Comparison of ENCODE assay signal across 12 cellular contexts in the genomic region with DNA sequence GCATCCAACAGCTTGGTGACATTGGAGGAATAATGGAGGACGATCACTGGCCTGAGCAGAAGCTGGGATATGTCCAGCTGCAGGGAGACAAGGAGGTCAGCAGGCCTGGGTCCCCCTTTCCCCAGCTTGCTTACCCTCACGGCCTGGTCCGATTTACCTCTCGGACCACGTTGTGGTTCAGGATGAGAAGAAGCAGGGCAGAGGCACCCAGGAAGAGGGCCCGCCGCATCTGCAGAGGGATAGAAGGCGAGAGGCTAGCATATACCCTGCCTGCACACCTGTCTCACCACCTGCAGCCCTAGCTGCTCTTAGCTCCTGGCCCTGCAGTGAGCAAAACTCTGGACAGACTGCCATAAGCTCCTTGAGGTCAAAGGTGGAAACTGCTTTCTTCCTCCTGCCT. TPM values are rescaled to one million over a fixed set of nuclear protein-coding genes. Genes with fewer than 3 reads are reported as not detected.
A peak's percentile ranks its signal among the peaks of the same experiment; 100 is the strongest.
DNase-seq lines count a peak whose midpoint lies in the region; ATAC-seq and TF ChIP-seq lines count a peak whose summit lies in the region.
"Had no signal": no experiment of that assay in that cellular context is flagged by ENCODE, and none has a peak within 500 bp of the region (broad histone marks: within the 10 kb centered on the region; RNA-seq: fewer than 3 reads in every experiment).

No MANE protein-coding gene starts in this region.

- no peaks in the 10 kb centered on the region for H3F3A ChIP-seq in Loucy (ENCODE audit: low read depth)

- H3K27me3 ChIP-seq in CD8-positive, alpha-beta T cell (ENCODE audit: insufficient read depth, low read length) = no peaks in the 10 kb centered on the region
- H3K27me3 ChIP-seq in Loucy (ENCODE audit: insufficient read depth, low read length, poor library complexity, severe bottlenecking) (no peaks in the 10 kb centered on the region), colonic mucosa (no peaks in the 10 kb centered on the region), neuron (ENCODE audit: insufficient read depth, low read length) (no peaks in the 10 kb centered on the region)
- H3K27me3 ChIP-seq: brain microvascular endothelial cell had no signal

- CTCF ChIA-PET in CD8-positive, alpha-beta T cell (lab: Charles Lee) = interaction anchor here (0.6 to 20.6 kb wide), 17 partner anchors 12 to 289 kb away, joined by 3 to 528 read pairs (median 4); partner anchors contain the start of genes CASTOR1 and MTFP1

- H3K4me3 Mint-ChIP-seq in CD8-positive, alpha-beta T cell = peak overlapping the region; percentile 76

- ATAC-seq in CD8-positive, alpha-beta T cell = no peak
- no peak for ATAC-seq in GM18868 (IDR thresholded peaks at IDR 0.05; ENCODE audit: unreplicated experiment)

- no peaks in the 10 kb centered on the region for H3K9me3 Mint-ChIP-seq in CD8-positive, alpha-beta T cell

- H3K4me2 ChIP-seq in Loucy (ENCODE audit: low read depth, low read length, poor library complexity, severe bottlenecking) = peak overlapping the region; percentile 78

- H3K27me3 Mint-ChIP-seq in CD8-positive, alpha-beta T cell (ENCODE audit: low read depth) = no peaks in the 10 kb centered on the region

- H3K36me3 ChIP-seq in CD8-positive, alpha-beta T cell (ENCODE audit: insufficient read depth, low read length) = no peaks in the 10 kb centered on the region
- H3K36me3 ChIP-seq in Loucy (ENCODE audit: insufficient read depth, low read length) (no peaks in the 10 kb centered on the region), colonic mucosa (no peaks in the 10 kb centered on the region), neuron (ENCODE audit: insufficient read depth, low read length) (peaks cover 13% of the 10 kb centered on the region)

- H3K79me2 ChIP-seq in Loucy (ENCODE audit: insufficient read depth, low read length) = peaks cover 9% of the 10 kb centered on the region; the same call in 1 of the 2 replicates

- intact Hi-C loops in CD8-positive, alpha-beta T cell (cut with DNase I, micrococcal nuclease) = no loop called here
- intact Hi-C loops in colonic mucosa (cut with DNase I) = loop anchor here (2.0 to 5.0 kb wide), 3 partner anchors 99 to 279 kb away; no protein-coding TSS in a partner anchor

- H3K27ac ChIP-seq in CD8-positive, alpha-beta T cell (ENCODE audit: low read depth, low read length) = no peak overlapping the region
- no peak overlapping the region for H3K27ac ChIP-seq in colonic mucosa
- H3K27ac ChIP-seq: epithelial cell of prostate had no signal

- H3K4me3 ChIP-seq in CD8-positive, alpha-beta T cell (ENCODE audit: low read depth, low read length) = no peak overlapping the region
- peak overlapping the region; percentile 83 for H3K4me3 ChIP-seq in Loucy (ENCODE audit: low read length, poor library complexity, severe bottlenecking)
- H3K4me3 ChIP-seq in colonic mucosa = no peak overlapping the region
- peak overlapping the region; percentile 60 for H3K4me3 ChIP-seq in neuron (ENCODE audit: low read length)

- H3K4me1 ChIP-seq in CD8-positive, alpha-beta T cell (ENCODE audit: insufficient read depth, low read length) = peaks cover 8% of the 10 kb centered on the region
- H3K4me1 ChIP-seq in Loucy (ENCODE audit: insufficient read depth, low read length, poor library complexity, severe bottlenecking) (peaks cover 11% of the 10 kb centered on the region), colonic mucosa (peaks cover 5% of the 10 kb centered on the region), neuron (ENCODE audit: insufficient read depth, low read length) (peaks cover 7% of the 10 kb centered on the region)

- H3K36me3 Mint-ChIP-seq in CD8-positive, alpha-beta T cell = no peaks in the 10 kb centered on the region

- H2AFZ ChIP-seq in Loucy (ENCODE audit: low read length) (no peak overlapping the region), neuron (ENCODE audit: low read depth, low read length) (no peak overlapping the region)

- no peak overlapping the region for H3K27ac Mint-ChIP-seq in CD8-positive, alpha-beta T cell

- no peaks in the 10 kb centered on the region for H4K20me1 ChIP-seq in Loucy (ENCODE audit: insufficient read depth, low read length, poor library complexity, severe bottlenecking)

- POLR2A ChIA-PET in CD8-positive, alpha-beta T cell (lab: Charles Lee) = interaction anchor here (0.5 to 5.7 kb wide), 4 partner anchors 38 to 97 kb away, joined by 3 to 49 read pairs (median 4); partner anchors contain the start of gene CASTOR1

- H3K4me1 Mint-ChIP-seq in CD8-positive, alpha-beta T cell (ENCODE audit: low read depth) = peaks cover 14% of the 10 kb centered on the region

- H3K9me2 ChIP-seq in Loucy (replicated peaks; ENCODE audit: low read depth, low read length) = no peaks in the 10 kb centered on the region

- no peak for DNase-seq in CD8-positive, alpha-beta T cell
- no peak for DNase-seq in colonic mucosa
- DNase-seq in NCI-H526 (lab: John Stamatoyannopoulos, UW) = no peak
- no peak for DNase-seq in NCI-H2196 (lab: John Stamatoyannopoulos, UW; ENCODE audit: unreplicated experiment)
- DNase-seq: brain microvascular endothelial cell; EL; NCI-H1417 treated with DMSO at 0.1 percent for 48 hours; stimulated activated CD4-positive, alpha-beta T cell treated with anti-CD3 and anti-CD28 coated beads, Interleukin-15, amount 100 ng/mL, for 24 hours had no signal

- H3K9ac ChIP-seq in Loucy (ENCODE audit: low read depth, low read length, poor library complexity, severe bottlenecking) (peak overlapping the region; percentile 76), colonic mucosa (ENCODE audit: low read depth in 2 of 2, low read length in 2 of 2) (peak overlapping the region; percentile 66 to 78)

- H3K9me3 ChIP-seq in CD8-positive, alpha-beta T cell (ENCODE audit: low read length) = no peaks in the 10 kb centered on the region
- no peaks in the 10 kb centered on the region for H3K9me3 ChIP-seq in Loucy (ENCODE audit: insufficient read depth, low read depth, low read length)
- no peaks in the 10 kb centered on the region for H3K9me3 ChIP-seq in colonic mucosa
- H3K9me3 ChIP-seq in neuron (ENCODE audit: low read length) = no peaks in the 10 kb centered on the region

- no peak for TF ChIP-seq CTCF in CD8-positive, alpha-beta T cell (IDR thresholded peaks at IDR 0.05)
- no peak for TF ChIP-seq CTCF in Loucy (conservative IDR thresholded peaks at IDR 0.05; ENCODE audit: low read length)
- no peak for TF ChIP-seq CTCF in colonic mucosa (IDR thresholded peaks at IDR 0.05)

RNA-seq across cellular contexts. Expression of gene RNF215, which starts 1.3 kb away (rescaled TPM):
- 1 to 10 TPM; 7.0 to 7.4 TPM for total RNA-seq in CD8-positive, alpha-beta T cell
- total RNA-seq in colonic mucosa = 1 to 10 TPM; 5.8 to 9.4 TPM

RNA-seq across cellular contexts. Expression of gene SEC14L2, which starts 10.9 kb away (rescaled TPM):
- 100 to 1,000 TPM; 239 to 241 TPM for total RNA-seq in CD8-positive, alpha-beta T cell
- 10 to 100 TPM in 1 of 2 donors, 1 to 10 TPM in 1; 2.0 to 10.3 TPM for total RNA-seq in colonic mucosa

RNA-seq across cellular contexts. Expression of gene CCDC157, which starts 29.1 kb away (rescaled TPM):
- 10 to 100 TPM in 1 of 2 experiments, 1 to 10 TPM in 1; 8.7 to 11.7 TPM for total RNA-seq in CD8-positive, alpha-beta T cell
- total RNA-seq in colonic mucosa = 1 to 10 TPM; 1.1 to 1.6 TPM

RNA-seq across cellular contexts. Expression of gene SF3A1, which starts 29.2 kb away (rescaled TPM):
- total RNA-seq in CD8-positive, alpha-beta T cell = 100 to 1,000 TPM; 406 to 422 TPM
- total RNA-seq in colonic mucosa = 100 to 1,000 TPM; 151 to 194 TPM

RNA-seq across cellular contexts. Expression of gene MTFP1, which starts 39.7 kb away (rescaled TPM):
- 100 to 1,000 TPM; 109 to 117 TPM for total RNA-seq in CD8-positive, alpha-beta T cell
- 10 to 100 TPM; 39.7 to 55.1 TPM for total RNA-seq in colonic mucosa

Comparison
In these comparisons a context has a peak if more than half of its experiments do, and no peak if none do; other contexts are left out.
1. H3K4me3 ChIP-seq: peak in Loucy (single experiment) and neuron (single experiment); none in CD8-positive, alpha-beta T cell (single experiment) and colonic mucosa (single experiment).
2. RNA of gene SEC14L2, which starts 10.9 kb away (total RNA-seq): 239 to 241 TPM in CD8-positive, alpha-beta T cell; 2.0 to 10.3 TPM in colonic mucosa; every median in the first group is over 10 times any median in the second.